Comparison of ENCODE assay signal across 21 cellular contexts in the genomic region with DNA sequence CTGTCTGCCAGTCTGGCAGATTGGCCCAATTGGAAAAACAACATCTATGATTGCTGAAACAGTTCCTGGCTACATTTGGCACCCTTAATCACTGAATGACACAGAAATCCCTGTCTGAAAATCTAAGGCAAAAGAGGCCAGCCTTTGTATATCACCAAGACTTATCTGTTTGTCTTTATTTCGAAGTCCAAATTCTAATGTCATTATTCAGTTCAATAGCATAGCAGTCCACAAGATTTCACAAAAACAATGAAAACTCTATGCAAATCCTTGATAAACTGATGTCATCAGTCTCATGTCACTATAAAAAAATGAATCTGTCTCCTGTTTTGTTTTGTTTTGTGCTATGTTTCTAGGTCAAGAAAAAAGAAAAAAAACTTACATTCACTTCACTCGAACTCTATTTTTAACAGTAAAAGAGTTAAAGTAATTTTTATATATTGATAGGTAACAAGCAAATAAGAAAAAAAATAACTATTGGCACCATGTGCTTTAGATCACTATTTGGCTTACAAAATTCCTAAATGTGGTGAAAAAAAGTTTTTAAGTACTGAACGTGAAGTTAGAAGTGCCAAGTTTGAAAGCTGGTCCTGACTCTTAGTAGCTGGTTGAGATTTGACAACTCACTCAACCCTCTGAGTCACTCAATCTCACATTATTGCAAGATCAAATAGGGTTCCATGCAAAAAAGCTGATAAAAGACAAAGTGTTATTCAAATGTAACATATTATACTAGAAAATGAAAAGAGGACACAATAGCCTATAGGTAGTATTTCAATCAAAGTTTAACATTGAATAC.
DNase-seq lines count a peak whose midpoint lies in the region; ATAC-seq, FAIRE-seq and TF ChIP-seq lines count a peak whose summit lies in the region.
"Had no signal": no experiment of that assay in that cellular context is flagged by ENCODE, and none has a peak within 500 bp of the region (broad histone marks: within the 10 kb centered on the region; RNA-seq: fewer than 3 reads in every experiment).

No MANE protein-coding gene starts in this region.

- H2BK5ac ChIP-seq in IMR-90 (ENCODE audit: low read depth, low read length, poor library complexity, severe bottlenecking), result peak overlapping the region; percentile 90
- no peak overlapping the region for H2BK5ac ChIP-seq in H9 (ENCODE audit: insufficient read length, low read length)

- H3K27ac Mint-ChIP-seq in H9 (no peak overlapping the region), endothelial cell (ENCODE audit: unreplicated experiment) (no peak overlapping the region)
- H3K27ac Mint-ChIP-seq: activated naive CD8-positive, alpha-beta T cell treated with anti-CD3 and anti-CD28 coated beads, Interleukin-2, amount 10 ng/mL, durations not matched to agents 7 days and 5 days; neural progenitor cell had no signal

- no CpG with 5 or more reads among the region's 3 CpGs for WGBS in IMR-90 (ENCODE audit: extremely low coverage in 2 of 2, insufficient read length in 1 of 2), 2 experiments
- WGBS in H9 (ENCODE audit: extremely low coverage, insufficient read length, low lambda C conversion rate), result no CpG with 5 or more reads among the region's 3 CpGs

- TF ChIP-seq POLR2A in IMR-90 (IDR thresholded peaks at IDR 0.05; ENCODE audit: low read depth, low read length), result no peak

- H3K4me2 ChIP-seq in IMR-90 (ENCODE audit: low read depth, low read length), result peak overlapping the region; percentile 46; the same call in 1 of the 2 replicates
- H3K4me2 ChIP-seq in H9 (ENCODE audit: insufficient read depth, insufficient read length, low read length), result no peak overlapping the region
- H3K4me2 ChIP-seq: neural progenitor cell, PC-9 had no signal

- H4K5ac ChIP-seq in IMR-90 (ENCODE audit: low read depth, low read length) (peak overlapping the region; percentile 12; the same call in 1 of the 2 replicates), H9 (ENCODE audit: insufficient read length, low read depth, low read length) (no peak overlapping the region)

- H2BK120ac ChIP-seq in IMR-90 (ENCODE audit: low read depth, low read length), result peak overlapping the region; percentile 91
- H2BK120ac ChIP-seq in H9 (ENCODE audit: low read depth, low read length, poor library complexity, severe bottlenecking), result no peak overlapping the region

- CTCF ChIA-PET in IMR-90 (lab: Yijun Ruan, JAX), result interaction anchor here (0.6 to 1.3 kb wide), 4 partner anchors 31 to 775 kb away, joined by 3 to 4 read pairs (median 3); no protein-coding TSS in a partner anchor

- no peaks in the 10 kb centered on the region for H4K20me1 ChIP-seq in IMR-90 (ENCODE audit: insufficient read depth, low read length)
- H4K20me1 ChIP-seq in H9 (ENCODE audit: control insufficient read depth, insufficient read depth, insufficient read length), result no peaks in the 10 kb centered on the region

- H3K4me1 Mint-ChIP-seq in H9 (peaks cover 14 to 25% of the 10 kb centered on the region in 2 experiments), endothelial cell (ENCODE audit: unreplicated experiment) (no peaks in the 10 kb centered on the region)
- H3K4me1 Mint-ChIP-seq: activated naive CD8-positive, alpha-beta T cell treated with anti-CD3 and anti-CD28 coated beads, Interleukin-2, amount 10 ng/mL, durations not matched to agents 7 days and 5 days had no signal

- BruUV-seq in IMR-90 (replicated peaks; lab: Mats Ljungman, UMichigan), result no TSS peak

- peak overlapping the region in 1 of 2 experiments; percentile 41; a peak in 2 of 4 replicates for H4K8ac ChIP-seq in IMR-90 (ENCODE audit: low read depth in 2 of 2, low read length in 2 of 2)
- no peak overlapping the region for H4K8ac ChIP-seq in H9 (replicated peaks; ENCODE audit: insufficient read length, low read depth, low read length)

- no peaks in the 10 kb centered on the region for H3K23me2 ChIP-seq in H9 (ENCODE audit: insufficient read length, low read depth, low read length, poor library complexity, severe bottlenecking)

- H2AK5ac ChIP-seq in IMR-90 (ENCODE audit: low read depth, low read length) (0 out of 2 replicates have a peak overlapping the region, but pooled peaks have one; percentile 21), H9 (ENCODE audit: insufficient read length, low read length) (no peak overlapping the region)

- peak overlapping the region; percentile 92 for H2BK20ac ChIP-seq in IMR-90 (ENCODE audit: low read depth, low read length)
- H2BK20ac ChIP-seq in H9 (ENCODE audit: low read depth, low read length, poor library complexity, severe bottlenecking), result no peak overlapping the region

- peak; percentile 14 for DNase-seq in AG08396 (ENCODE audit: low spot score)
- peak; percentile 66 for DNase-seq in IMR-90
- peak; percentile 64 for DNase-seq in bronchial epithelial cell (ENCODE audit: low read depth)
- no peak for DNase-seq in left lobe of liver (ENCODE audit: low spot score)
- no peak for DNase-seq in H9
- DNase-seq in COLO668 (lab: John Stamatoyannopoulos, UW; ENCODE audit: unreplicated experiment), result no peak
- DNase-seq in endothelial cell (ENCODE audit: low spot score), result no peak
- no peak for DNase-seq in HuH-7.5 (ENCODE audit: low spot score)
- DNase-seq: activated CD4-positive, alpha-beta T cell treated with anti-CD3 and anti-CD28 coated beads, Interleukin-2, amount 50 U/mL, for 4 hours; activated naive CD8-positive, alpha-beta T cell treated with anti-CD3 and anti-CD28 coated beads, Interleukin-2, amount 10 ng/mL, durations not matched to agents 7 days and 5 days; activated T-cell treated with anti-CD3 and anti-CD28 coated beads, Interleukin-2, amount 50 U/mL, for 48 hours; COR-L47; heart right ventricle; islet precursor cell; mesendoderm; NCI-H2081; NCI-H526 treated with DMSO at 0.1 percent for 48 hours; PC-9; stomach had no signal

- dilution Hi-C loops in IMR-90 (cut with HindIII; ENCODE audit: low sequenced_read_pairs, unreplicated experiment), result no loop called here

- H3K27me3 Mint-ChIP-seq in H9 (ENCODE audit: low read depth) (no peaks in the 10 kb centered on the region), endothelial cell (ENCODE audit: unreplicated experiment) (peaks cover 2% of the 10 kb centered on the region)
- H3K27me3 Mint-ChIP-seq: activated naive CD8-positive, alpha-beta T cell treated with anti-CD3 and anti-CD28 coated beads, Interleukin-2, amount 10 ng/mL, durations not matched to agents 7 days and 5 days had no signal

- H3K4me1 ChIP-seq in IMR-90 (ENCODE audit: control insufficient read depth, insufficient read depth, low read length), result peaks cover 6% of the 10 kb centered on the region
- H3K4me1 ChIP-seq in H9 (ENCODE audit: insufficient read depth, low read length), result no peaks in the 10 kb centered on the region; the same call in 1 of the 2 replicates

- H2AFZ ChIP-seq in IMR-90 (replicated peaks; ENCODE audit: low read length, poor library complexity) (no peak overlapping the region), H9 (ENCODE audit: low read length) (no peak overlapping the region)
- H2AFZ ChIP-seq: neural progenitor cell, PC-9 had no signal

- peak; percentile 63 for ATAC-seq in IMR-90 (ENCODE audit: low read depth)
- peak; percentile 41 for ATAC-seq in left lobe of liver

- H3K36me3 Mint-ChIP-seq in H9 (ENCODE audit: insufficient read depth in 1 of 3, low read depth in 3 of 3) (peaks cover 0 to 12% (median 3%) of the 10 kb centered on the region in 3 experiments; a peak in 3 of 7 replicates), endothelial cell (ENCODE audit: low read depth, unreplicated experiment) (no peaks in the 10 kb centered on the region)
- H3K36me3 Mint-ChIP-seq: activated naive CD8-positive, alpha-beta T cell treated with anti-CD3 and anti-CD28 coated beads, Interleukin-2, amount 10 ng/mL, durations not matched to agents 7 days and 5 days had no signal

- no peak for FAIRE-seq in bronchial epithelial cell (lab: Jason Lieb, UNC)
- FAIRE-seq: GM12892 had no signal

- H3K9me3 ChIP-seq in IMR-90 (ENCODE audit: control insufficient read depth, insufficient read depth, low read length), result no peaks in the 10 kb centered on the region
- no peaks in the 10 kb centered on the region for H3K9me3 ChIP-seq in H9 (ENCODE audit: control insufficient read depth, low read depth, low read length)
- H3K9me3 ChIP-seq: heart right ventricle, stomach had no signal

- in situ Hi-C loops in IMR-90 (cut with MboI; ENCODE audit: low sequenced_read_pairs), result no loop called here

- H3K27ac ChIP-seq in IMR-90 (ENCODE audit: insufficient read depth, low read length) (no peak overlapping the region; the same call in 1 of the 2 replicates), H9 (ENCODE audit: insufficient read length, low read depth, low read length) (no peak overlapping the region)
- H3K27ac ChIP-seq: neural progenitor cell, PC-9 had no signal

- H3K14ac ChIP-seq in IMR-90 (replicated peaks; ENCODE audit: low read depth, low read length) (no peak overlapping the region; the same call in 1 of the 2 replicates), H9 (ENCODE audit: insufficient read depth, low read length) (no peak overlapping the region)

- H3K79me1 ChIP-seq in IMR-90 (ENCODE audit: low read depth in 1 of 2, low read length in 2 of 2) (0 out of 4 replicates have a peak, but pooled peaks cover 0 to 3% of the 10 kb centered on the region in 2 experiments), H9 (ENCODE audit: insufficient read depth, low read depth, low read length, poor library complexity, severe bottlenecking) (no peaks in the 10 kb centered on the region)

- H4K91ac ChIP-seq in IMR-90 (ENCODE audit: insufficient read depth, low read depth, low read length) (peak overlapping the region; percentile 38; the same call in 1 of the 2 replicates), H9 (ENCODE audit: insufficient read length, low read depth, low read length) (no peak overlapping the region)

- no peak overlapping the region; the same call in 1 of the 2 replicates for H3K4ac ChIP-seq in IMR-90 (ENCODE audit: low read depth, low read length)
- H3K4ac ChIP-seq in H9 (ENCODE audit: low read depth, low read length), result no peak overlapping the region

- POLR2A ChIA-PET in IMR-90 (lab: Charles Lee; ENCODE audit: unreplicated experiment), result no interaction called here

- H3K9me3 Mint-ChIP-seq in H9 (peaks cover 0 to 5% of the 10 kb centered on the region in 2 experiments; a peak in 1 of 5 replicates), endothelial cell (ENCODE audit: unreplicated experiment) (no peaks in the 10 kb centered on the region)
- H3K9me3 Mint-ChIP-seq: activated naive CD8-positive, alpha-beta T cell treated with anti-CD3 and anti-CD28 coated beads, Interleukin-2, amount 10 ng/mL, durations not matched to agents 7 days and 5 days had no signal

- H2BK15ac ChIP-seq in IMR-90 (ENCODE audit: low read depth, low read length), result peak overlapping the region; percentile 89; the same call in 1 of the 3 replicates
- no peak overlapping the region for H2BK15ac ChIP-seq in H9 (ENCODE audit: low read depth, low read length)

- H3K36me3 ChIP-seq in IMR-90 (ENCODE audit: control insufficient read depth, insufficient read depth, low read length), result no peaks in the 10 kb centered on the region
- no peaks in the 10 kb centered on the region for H3K36me3 ChIP-seq in bronchial epithelial cell (ENCODE audit: control insufficient read depth, insufficient read depth, low read length)
- H3K36me3 ChIP-seq: heart right ventricle, neural progenitor cell, stomach had no signal

- TF ChIP-seq RAD21 in IMR-90 (IDR thresholded peaks at IDR 0.05; ENCODE audit: low read length), result no peak

- H3K4me3 ChIP-seq in IMR-90 (ENCODE audit: insufficient read depth, low read depth, low read length), result no peak overlapping the region
- no peak overlapping the region for H3K4me3 ChIP-seq in bronchial epithelial cell (ENCODE audit: low read depth, low read length)
- H3K4me3 ChIP-seq: heart right ventricle, neural progenitor cell, PC-9, stomach had no signal

- no peak for TF ChIP-seq CTCF in IMR-90 (conservative IDR thresholded peaks at IDR 0.05; ENCODE audit: low read depth, low read length)
- no peak for TF ChIP-seq CTCF in bronchial epithelial cell (IDR thresholded peaks at IDR 0.05; ENCODE audit: insufficient read depth, low read length, severe bottlenecking)
- TF ChIP-seq CTCF in H9 (conservative IDR thresholded peaks at IDR 0.05), result no peak
- no peak for TF ChIP-seq CTCF in endothelial cell (IDR thresholded peaks at IDR 0.05; ENCODE audit: unreplicated experiment)

- intact Hi-C loops in IMR-90 (cut with micrococcal nuclease), result no loop called here

- H3K56ac ChIP-seq in IMR-90 (ENCODE audit: extremely low read depth, insufficient read depth, low read length) (peak overlapping the region; percentile 42; the same call in 1 of the 2 replicates), H9 (ENCODE audit: insufficient read length, low read depth, low read length) (no peak overlapping the region)

- H3K9me1 ChIP-seq in IMR-90 (ENCODE audit: insufficient read depth, low read length), result no peaks in the 10 kb centered on the region

- no peak overlapping the region for H3T11ph ChIP-seq in H9 (ENCODE audit: low read length)

- no peak overlapping the region; the same call in 1 of the 2 replicates for H3K9ac ChIP-seq in IMR-90 (ENCODE audit: low read depth, low read length)
- no peak overlapping the region for H3K9ac ChIP-seq in H9 (ENCODE audit: extremely low read depth, insufficient read length, low read length)
- H3K9ac ChIP-seq: neural progenitor cell had no signal

- H2AK9ac ChIP-seq in IMR-90 (replicated peaks; ENCODE audit: low read depth, low read length, poor library complexity), result no peak overlapping the region

- H2BK12ac ChIP-seq in H9 (ENCODE audit: insufficient read length, low read depth, low read length), result no peak overlapping the region

- 0 out of 2 replicates have a peak overlapping the region, but pooled peaks have one; percentile 60 for H3K23ac ChIP-seq in IMR-90 (ENCODE audit: low read depth, low read length)
- H3K23ac ChIP-seq in H9 (ENCODE audit: insufficient read length, low read depth, low read length), result no peak overlapping the region

- no peak overlapping the region for H3K4me3 Mint-ChIP-seq in H9
- no peak overlapping the region for H3K4me3 Mint-ChIP-seq in endothelial cell (ENCODE audit: unreplicated experiment)
- H3K4me3 Mint-ChIP-seq: activated naive CD8-positive, alpha-beta T cell treated with anti-CD3 and anti-CD28 coated beads, Interleukin-2, amount 10 ng/mL, durations not matched to agents 7 days and 5 days; neural progenitor cell had no signal

- H3K18ac ChIP-seq in IMR-90 (ENCODE audit: low read depth, low read length), result peak overlapping the region; percentile 92
- no peak overlapping the region for H3K18ac ChIP-seq in H9 (ENCODE audit: insufficient read length, low read depth, low read length)

- H3K27me3 ChIP-seq in IMR-90 (ENCODE audit: control insufficient read depth, insufficient read depth, low read length) (no peaks in the 10 kb centered on the region), bronchial epithelial cell (ENCODE audit: control insufficient read depth, insufficient read depth, low read length) (no peaks in the 10 kb centered on the region), H9 (ENCODE audit: insufficient read depth, low read length) (no peaks in the 10 kb centered on the region)
- H3K27me3 ChIP-seq: heart right ventricle, neural progenitor cell, stomach had no signal

- no peaks in the 10 kb centered on the region for H3K79me2 ChIP-seq in H9 (ENCODE audit: insufficient read depth, low read length)

Comparison
In these comparisons a context has a peak if more than half of its experiments do, and no peak if none do; other contexts are left out.
1. DNase-seq: peak in AG08396 (single experiment), IMR-90 (single experiment) and bronchial epithelial cell (single experiment); none in left lobe of liver (single experiment), H9 (single experiment), COLO668 (single experiment), endothelial cell (single experiment) and HuH-7.5 (single experiment).